8 cellular contexts compared by ENCODE assay signal in the genomic region with DNA sequence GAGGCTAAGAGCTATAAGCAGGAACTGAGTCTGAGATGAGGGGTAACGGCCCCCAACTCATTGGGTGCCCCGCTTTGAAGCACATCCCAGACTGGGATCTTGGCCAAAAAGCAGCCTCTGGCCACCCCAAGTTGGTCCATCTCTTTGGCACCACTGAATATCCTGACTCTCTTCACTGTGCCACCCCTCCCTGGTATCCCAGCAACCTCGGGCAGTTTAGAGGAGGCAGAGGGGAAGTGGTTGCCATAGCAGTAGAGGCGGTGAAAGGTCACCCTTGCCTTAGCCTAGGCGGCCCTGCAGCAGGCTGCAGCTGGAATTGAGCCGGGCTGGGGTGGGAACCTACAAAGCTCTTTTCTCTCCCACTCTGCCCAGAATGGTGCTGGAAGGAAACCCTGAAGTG. TPM values are rescaled to one million over a fixed set of nuclear protein-coding genes. Genes with fewer than 3 reads are reported as not detected.
DNase-seq lines count a peak whose midpoint lies in the region; ATAC-seq, FAIRE-seq and TF ChIP-seq lines count a peak whose summit lies in the region.

No MANE protein-coding gene starts in this region.

- peaks cover 36% of the 10 kb centered on the region for H3K4me1 Mint-ChIP-seq in GM23338

- DNase-seq in AG04450 (ENCODE audit: low read depth, low spot score) (no peak), GM23338 (ENCODE audit: low spot score) (peak; percentile 44), SK-N-MC (ENCODE audit: low read depth, low spot score) (no peak), endothelial cell of umbilical vein (ENCODE audit: low read depth, low spot score) (no peak), ovary (peak in 1 of 5 donors; percentile 46), dedifferentiated amniotic fluid mesenchymal stem cell (ENCODE audit: extremely low spot score) (no peak)

- TF ChIP-seq POLR2A in endothelial cell of umbilical vein (IDR thresholded peaks at IDR 0.05; ENCODE audit: low read depth, low read length) = no peak
- TF ChIP-seq POLR2A in ovary (IDR thresholded peaks at IDR 0.05) = no peak

- ATAC-seq in GM23338 (peak; percentile 7; the same call in 2 of the 3 replicates), GM21367 (IDR thresholded peaks at IDR 0.05; ENCODE audit: unreplicated experiment) (no peak), GM19395 (IDR thresholded peaks at IDR 0.05; ENCODE audit: unreplicated experiment) (no peak)

- H3K4me1 ChIP-seq in GM23338 (ENCODE audit: insufficient read depth) = peaks cover 35% of the 10 kb centered on the region
- H3K4me1 ChIP-seq in endothelial cell of umbilical vein (ENCODE audit: control insufficient read depth, extremely low read depth, insufficient read depth, low read length) = peaks cover 10% of the 10 kb centered on the region
- no peaks in the 10 kb centered on the region for H3K4me1 ChIP-seq in ovary (ENCODE audit: insufficient read depth)

- intact Hi-C loops in endothelial cell of umbilical vein (cut with micrococcal nuclease) (loop anchor here (2.0 kb wide), 1 partner anchor 47 kb away; a partner anchor contains a TSS), ovary (cut with DNase I) (no loop called here)

- TF ChIP-seq EP300 in ovary (IDR thresholded peaks at IDR 0.05) = no peak

- peaks cover 9% of the 10 kb centered on the region; the same call in 2 of the 3 replicates for H3K36me3 Mint-ChIP-seq in GM23338 (ENCODE audit: low read depth)

- peaks cover 10% of the 10 kb centered on the region; the same call in 1 of the 2 replicates for H3F3A ChIP-seq in GM23338 (replicated peaks; ENCODE audit: low read depth)

- peak overlapping the region; percentile 69 for H3K4me3 ChIP-seq in AG04450 (ENCODE audit: low read depth, low read length)
- peak overlapping the region; percentile 81 for H3K4me3 ChIP-seq in GM23338
- peak overlapping the region; percentile 88 for H3K4me3 ChIP-seq in SK-N-MC
- no peak overlapping the region for H3K4me3 ChIP-seq in endothelial cell of umbilical vein (replicated peaks in 1 of 3; ENCODE audit: insufficient read depth in 1 of 3, low read depth in 1 of 3, low read length in 3 of 3)
- peak overlapping the region; percentile 70 for H3K4me3 ChIP-seq in ovary

- H3K9me1 ChIP-seq in endothelial cell of umbilical vein (replicated peaks; ENCODE audit: control insufficient read depth, extremely low read depth, insufficient read depth, low read length) = no peaks in the 10 kb centered on the region

- H3K9me3 Mint-ChIP-seq in GM23338 = peaks cover 10% of the 10 kb centered on the region

- H3K79me2 ChIP-seq in GM23338 (replicated peaks; ENCODE audit: insufficient read depth) (no peaks in the 10 kb centered on the region), endothelial cell of umbilical vein (ENCODE audit: control insufficient read depth, insufficient read depth, low read length) (no peaks in the 10 kb centered on the region)

- H3K9ac ChIP-seq in SK-N-MC (ENCODE audit: insufficient read length) (peak overlapping the region; percentile 78), endothelial cell of umbilical vein (replicated peaks; ENCODE audit: extremely low read depth, insufficient read depth, low read length) (no peak overlapping the region)

- no peaks in the 10 kb centered on the region for H3K27me3 ChIP-seq in AG04450 (ENCODE audit: control insufficient read depth, insufficient read depth, low read length)
- H3K27me3 ChIP-seq in GM23338 (ENCODE audit: insufficient read depth) = no peaks in the 10 kb centered on the region
- H3K27me3 ChIP-seq in endothelial cell of umbilical vein (ENCODE audit: control insufficient read depth in 2 of 2, insufficient read depth in 2 of 2, low read length in 2 of 2) = peaks cover 0 to 2% of the 10 kb centered on the region in 2 experiments
- H3K27me3 ChIP-seq in ovary = no peaks in the 10 kb centered on the region

- WGBS in ovary, 3 donors = 24 to 37% (median 27%) methylated on average over 5 to 6 of the region's 6 CpGs

- H3K4me3 Mint-ChIP-seq in GM23338 = peak overlapping the region; percentile 85

- H2AFZ ChIP-seq in GM23338 = peak overlapping the region; percentile 86
- H2AFZ ChIP-seq in endothelial cell of umbilical vein (ENCODE audit: low read depth, low read length) = no peak overlapping the region

- POLR2A ChIA-PET in AG04450 (lab: Yijun Ruan, JAX) (interaction anchor here (2.0 kb wide), 1 partner anchor 12 kb away, joined by 32 read pairs; a partner anchor contains a TSS), endothelial cell of umbilical vein (lab: Charles Lee) (no interaction called here)

- CTCF ChIA-PET in AG04450 (lab: Charles Lee) (interaction anchor here (1.0 kb wide), 1 partner anchor 29 kb away, joined by 4 read pairs; a partner anchor contains a TSS), endothelial cell of umbilical vein (lab: Charles Lee) (interaction anchor here (0.7 to 2.4 kb wide), 2 partner anchors 12 to 349 kb away, joined by 4 to 12 read pairs; a partner anchor contains a TSS)

- H3K27ac Mint-ChIP-seq in GM23338 = no peak overlapping the region

- H3K4me2 ChIP-seq in GM23338 (peak overlapping the region; percentile 90), endothelial cell of umbilical vein (ENCODE audit: insufficient read depth, low read length) (peak overlapping the region; percentile 26)

- H3K9me3 ChIP-seq in AG04450 (ENCODE audit: control insufficient read depth, insufficient read depth, low read length) = no peaks in the 10 kb centered on the region; the same call in 1 of the 2 replicates
- H3K9me3 ChIP-seq in SK-N-MC (ENCODE audit: low read depth, low read length) = no peaks in the 10 kb centered on the region
- H3K9me3 ChIP-seq in endothelial cell of umbilical vein (replicated peaks; ENCODE audit: control insufficient read depth, insufficient read depth, low read length) = no peaks in the 10 kb centered on the region
- H3K9me3 ChIP-seq in ovary = no peaks in the 10 kb centered on the region

- TF ChIP-seq CTCF in AG04450 (IDR thresholded peaks at IDR 0.05; ENCODE audit: low read depth, low read length) = no peak
- no peak for TF ChIP-seq CTCF in GM23338 (conservative IDR thresholded peaks at IDR 0.05; ENCODE audit: low read depth in 2 of 2)
- no peak for TF ChIP-seq CTCF in endothelial cell of umbilical vein (IDR thresholded peaks at IDR 0.05; ENCODE audit: extremely low read depth in 1 of 2, insufficient read depth in 1 of 2, low read depth in 1 of 2, low read length in 2 of 2)
- no peak for TF ChIP-seq CTCF in ovary (IDR thresholded peaks at IDR 0.05)

- BruUV-seq in endothelial cell of umbilical vein (replicated peaks; lab: Mats Ljungman, UMichigan) = no TSS peak

- H4K20me1 ChIP-seq in GM23338 (replicated peaks; ENCODE audit: insufficient read depth) (no peaks in the 10 kb centered on the region; the same call in none of the 2 replicates), endothelial cell of umbilical vein (replicated peaks; ENCODE audit: control insufficient read depth, extremely low read depth, insufficient read depth, low read length) (no peaks in the 10 kb centered on the region)

- no peaks in the 10 kb centered on the region; the same call in 1 of the 2 replicates for H3K36me3 ChIP-seq in GM23338 (ENCODE audit: insufficient read depth)
- no peaks in the 10 kb centered on the region for H3K36me3 ChIP-seq in SK-N-MC (ENCODE audit: insufficient read depth, low read length)
- H3K36me3 ChIP-seq in endothelial cell of umbilical vein (ENCODE audit: control insufficient read depth in 2 of 2, extremely low read depth in 1 of 2, insufficient read depth in 2 of 2, low read length in 2 of 2) = no peaks in the 10 kb centered on the region
- no peaks in the 10 kb centered on the region for H3K36me3 ChIP-seq in ovary

- H3K27ac ChIP-seq in AG04450 (ENCODE audit: low read depth, low read length) (no peak overlapping the region), GM23338 (ENCODE audit: low read depth) (no peak overlapping the region), SK-N-MC (no peak overlapping the region), endothelial cell of umbilical vein (ENCODE audit: insufficient read depth, low read depth, low read length) (no peak overlapping the region), ovary (no peak overlapping the region)

- dilution Hi-C loops in endothelial cell of umbilical vein (cut with MboI; ENCODE audit: extremely low pct_ligation_motif_present, low sequenced_read_pairs) = no loop called here

- peaks cover 10% of the 10 kb centered on the region for H3K27me3 Mint-ChIP-seq in GM23338 (ENCODE audit: insufficient read depth, low read depth, poor library complexity)

- FAIRE-seq in endothelial cell of umbilical vein (lab: Jason Lieb, UNC) = no peak

- no peaks in the 10 kb centered on the region for H3K9me2 ChIP-seq in GM23338 (ENCODE audit: insufficient read depth)

RNA-seq across cellular contexts. Expression of a gene that starts 1.1 kb away (rescaled TPM):
- polyA plus RNA-seq in AG04450 (2011; rRNA removed) (4.6 and 5.6 TPM in 2 replicates), GM23338 (2016; fragmentation: Nextera tagmentation; extraction: Ambion mirVana) (2.2 and 2.8 TPM in 2 replicates), endothelial cell of umbilical vein (2.8 and 3.0 TPM in 2 replicates), ovary (10 to 100 TPM in 1 of 2 donors, 1 to 10 TPM in 1; 7.6 to 18.5 TPM)
- 10.1 and 11.5 TPM in 2 replicates for polyA minus RNA-seq in AG04450 (2011; rRNA and poly(A)+ RNA removed)
- 8.5 and 9.1 TPM in 2 replicates for total RNA-seq in GM23338 (2014; rRNA removed; shearing (Covaris generic))
- total RNA-seq in endothelial cell of umbilical vein (2.9 and 5.5 TPM in 2 replicates), ovary (10 to 100 TPM; 13.9 to 29.6 (median 21.7) TPM)
- 1.6 and 2.3 TPM in 2 replicates for polyA plus RNA-seq in endothelial cell of umbilical vein (2011; cell fraction: cytosol; rRNA removed)
- polyA plus RNA-seq in endothelial cell of umbilical vein (2011; cell fraction: nucleus; rRNA removed) = 3.7 and 4.4 TPM in 2 replicates
- 2.5 and 2.8 TPM in 2 replicates for polyA plus RNA-seq in endothelial cell of umbilical vein (2012)
- 2.4 and 2.6 TPM in 2 replicates for polyA minus RNA-seq in endothelial cell of umbilical vein
- polyA minus RNA-seq in endothelial cell of umbilical vein (2011; cell fraction: cytosol; rRNA and poly(A)+ RNA removed) = 4.8 TPM
- 3.9 and 4.1 TPM in 2 replicates for polyA minus RNA-seq in endothelial cell of umbilical vein (2011; cell fraction: nucleus; rRNA and poly(A)+ RNA removed)

RNA-seq across cellular contexts. Expression of a gene that starts 12.5 kb away (rescaled TPM):
- polyA plus RNA-seq in AG04450 (2011; rRNA removed) (54.6 and 60.2 TPM in 2 replicates), GM23338 (2016; fragmentation: Nextera tagmentation; extraction: Ambion mirVana) (22.2 and 22.7 TPM in 2 replicates), endothelial cell of umbilical vein (50.4 and 55.8 TPM in 2 replicates), ovary (1 to 10 TPM; 8.2 TPM)
- 52.7 and 63.8 TPM in 2 replicates for polyA minus RNA-seq in AG04450 (2011; rRNA and poly(A)+ RNA removed)
- 85.9 and 101 TPM in 2 replicates for total RNA-seq in GM23338 (2014; rRNA removed; shearing (Covaris generic))
- total RNA-seq in endothelial cell of umbilical vein (46.4 and 56.0 TPM in 2 replicates), ovary (10 to 100 TPM in 5 of 7 donors, 1 to 10 TPM in 2; 6.5 to 19.3 (median 13.1) TPM)
- polyA plus RNA-seq in endothelial cell of umbilical vein (2011; cell fraction: cytosol; rRNA removed) = 39.8 and 40.3 TPM in 2 replicates
- 96.8 and 121 TPM in 2 replicates for polyA plus RNA-seq in endothelial cell of umbilical vein (2011; cell fraction: nucleus; rRNA removed)
- 47.1 and 69.1 TPM in 2 replicates for polyA plus RNA-seq in endothelial cell of umbilical vein (2012)
- 70.7 and 76.3 TPM in 2 replicates for polyA minus RNA-seq in endothelial cell of umbilical vein
- polyA minus RNA-seq in endothelial cell of umbilical vein (2011; cell fraction: cytosol; rRNA and poly(A)+ RNA removed) = 81.0 TPM
- 21.3 and 44.4 TPM in 2 replicates for polyA minus RNA-seq in endothelial cell of umbilical vein (2011; cell fraction: nucleus; rRNA and poly(A)+ RNA removed)

RNA-seq across cellular contexts. Expression of a gene that starts 29.1 kb away (rescaled TPM):
- polyA plus RNA-seq in AG04450 (2011; rRNA removed) (43.1 and 55.1 TPM in 2 replicates), GM23338 (2016; fragmentation: Nextera tagmentation; extraction: Ambion mirVana) (236 and 237 TPM in 2 replicates), endothelial cell of umbilical vein (52.2 and 54.9 TPM in 2 replicates), ovary (10 to 100 TPM; 38.9 to 41.4 TPM)
- 14.8 and 17.5 TPM in 2 replicates for polyA minus RNA-seq in AG04450 (2011; rRNA and poly(A)+ RNA removed)
- total RNA-seq in GM23338 (2014; rRNA removed; shearing (Covaris generic)) = 139 and 234 TPM in 2 replicates
- total RNA-seq in endothelial cell of umbilical vein (69.1 and 72.1 TPM in 2 replicates), ovary (10 to 100 TPM; 30.9 to 53.5 (median 44.1) TPM)
- polyA plus RNA-seq in endothelial cell of umbilical vein (2011; cell fraction: cytosol; rRNA removed) = 76.3 and 80.6 TPM in 2 replicates
- 33.2 and 40.7 TPM in 2 replicates for polyA plus RNA-seq in endothelial cell of umbilical vein (2011; cell fraction: nucleus; rRNA removed)
- polyA plus RNA-seq in endothelial cell of umbilical vein (2012) = 79.7 and 84.9 TPM in 2 replicates
- polyA minus RNA-seq in endothelial cell of umbilical vein = 27.0 and 28.0 TPM in 2 replicates
- 38.1 TPM for polyA minus RNA-seq in endothelial cell of umbilical vein (2011; cell fraction: cytosol; rRNA and poly(A)+ RNA removed)
- 2.6 and 3.8 TPM in 2 replicates for polyA minus RNA-seq in endothelial cell of umbilical vein (2011; cell fraction: nucleus; rRNA and poly(A)+ RNA removed)

RNA-seq across cellular contexts. Expression of a gene that starts 42.7 kb away (rescaled TPM):
- polyA plus RNA-seq in AG04450 (2011; rRNA removed) (17.7 and 21.1 TPM in 2 replicates), GM23338 (2016; fragmentation: Nextera tagmentation; extraction: Ambion mirVana) (8.7 and 11.6 TPM in 2 replicates), endothelial cell of umbilical vein (27.7 and 29.2 TPM in 2 replicates), ovary (10 to 100 TPM; 33.8 to 41.6 TPM)
- polyA minus RNA-seq in AG04450 (2011; rRNA and poly(A)+ RNA removed) = 23.9 and 31.4 TPM in 2 replicates
- 27.8 and 41.3 TPM in 2 replicates for total RNA-seq in GM23338 (2014; rRNA removed; shearing (Covaris generic))
- total RNA-seq in endothelial cell of umbilical vein (29.5 and 32.9 TPM in 2 replicates), ovary (10 to 100 TPM; 54.7 to 78.3 (median 69.1) TPM)
- polyA plus RNA-seq in endothelial cell of umbilical vein (2011; cell fraction: cytosol; rRNA removed) = 23.1 and 26.5 TPM in 2 replicates
- polyA plus RNA-seq in endothelial cell of umbilical vein (2011; cell fraction: nucleus; rRNA removed) = 80.0 and 81.9 TPM in 2 replicates
- polyA plus RNA-seq in endothelial cell of umbilical vein (2012) = 19.8 and 21.7 TPM in 2 replicates
- polyA minus RNA-seq in endothelial cell of umbilical vein = 31.1 and 39.1 TPM in 2 replicates
- polyA minus RNA-seq in endothelial cell of umbilical vein (2011; cell fraction: cytosol; rRNA and poly(A)+ RNA removed) = 16.5 TPM
- 35.9 and 46.6 TPM in 2 replicates for polyA minus RNA-seq in endothelial cell of umbilical vein (2011; cell fraction: nucleus; rRNA and poly(A)+ RNA removed)

RNA-seq across cellular contexts. Expression of a gene that starts 46.9 kb away (rescaled TPM):
- polyA plus RNA-seq in AG04450 (2011; rRNA removed) (0.12 and 0.14 TPM in 2 replicates), GM23338 (2016; fragmentation: Nextera tagmentation; extraction: Ambion mirVana) (0.66 and 0.71 TPM in 2 replicates), endothelial cell of umbilical vein (not detected in 2 replicates), ovary (under 1 TPM; 0.11 to 0.25 TPM)
- polyA minus RNA-seq in AG04450 (2011; rRNA and poly(A)+ RNA removed) = 0.26 and 0.37 TPM in 2 replicates
- total RNA-seq in GM23338 (2014; rRNA removed; shearing (Covaris generic)) = 0.35 and 0.97 TPM in 2 replicates
- total RNA-seq in endothelial cell of umbilical vein (not detected in 2 replicates), ovary (1 to 10 TPM in 1 of 7 donors, under 1 TPM in 4, not detected in 2; 0.07 to 3.3 (median 0.36) TPM)
- polyA plus RNA-seq in endothelial cell of umbilical vein (2011; cell fraction: cytosol; rRNA removed) = not detected in 2 replicates
- not detected in 2 replicates for polyA plus RNA-seq in endothelial cell of umbilical vein (2011; cell fraction: nucleus; rRNA removed)
- polyA plus RNA-seq in endothelial cell of umbilical vein (2012) = not detected in 2 replicates
- polyA minus RNA-seq in endothelial cell of umbilical vein = not detected in 2 replicates
- polyA minus RNA-seq in endothelial cell of umbilical vein (2011; cell fraction: cytosol; rRNA and poly(A)+ RNA removed) = not detected
- not detected in 2 replicates for polyA minus RNA-seq in endothelial cell of umbilical vein (2011; cell fraction: nucleus; rRNA and poly(A)+ RNA removed)

Comparison
In these comparisons a context has a peak if more than half of its experiments do, and no peak if none do; other contexts are left out.
1. H3K4me3 ChIP-seq: peak in AG04450 (single experiment), GM23338 (single experiment), SK-N-MC (single experiment) and ovary (single experiment); none in endothelial cell of umbilical vein (0 of 3).